In the genomic region with DNA sequence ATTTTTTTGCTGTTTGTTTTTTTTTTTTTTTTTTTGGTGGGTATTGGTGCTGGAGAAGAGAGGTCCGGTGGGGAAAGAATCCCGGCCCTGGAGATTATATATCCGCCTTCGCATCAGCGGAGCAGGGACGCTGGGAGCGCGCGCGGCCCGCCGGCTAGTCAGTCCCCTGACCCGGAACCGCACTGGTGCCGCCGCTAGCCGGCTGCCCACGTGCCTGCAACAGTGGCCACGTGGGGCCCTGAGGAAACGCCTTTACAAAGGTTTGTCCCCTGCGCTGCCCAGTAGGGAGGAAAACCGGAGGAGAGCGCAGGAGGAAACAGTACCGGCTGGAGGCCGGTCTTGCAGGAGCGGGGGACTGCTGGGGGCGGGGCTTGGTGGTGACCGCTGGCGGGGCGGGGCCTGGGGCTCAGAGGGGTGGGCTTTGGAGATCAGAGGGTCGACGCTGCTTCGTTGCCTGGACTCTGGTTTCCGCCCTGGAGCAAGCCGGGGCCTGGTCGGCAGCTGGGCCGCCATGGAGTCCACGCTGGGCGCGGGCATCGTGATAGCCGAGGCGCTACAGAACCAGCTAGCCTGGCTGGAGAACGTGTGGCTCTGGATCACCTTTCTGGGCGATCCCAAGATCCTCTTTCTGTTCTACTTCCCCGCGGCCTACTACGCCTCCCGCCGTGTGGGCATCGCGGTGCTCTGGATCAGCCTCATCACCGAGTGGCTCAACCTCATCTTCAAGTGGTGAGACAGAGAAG, we compare ENCODE assay signal across 1 cellular context.
A peak's percentile ranks its signal among the peaks of the same experiment; 100 is the strongest.
TF ChIP-seq lines count a peak whose summit lies in the region.

A gene with protein sequence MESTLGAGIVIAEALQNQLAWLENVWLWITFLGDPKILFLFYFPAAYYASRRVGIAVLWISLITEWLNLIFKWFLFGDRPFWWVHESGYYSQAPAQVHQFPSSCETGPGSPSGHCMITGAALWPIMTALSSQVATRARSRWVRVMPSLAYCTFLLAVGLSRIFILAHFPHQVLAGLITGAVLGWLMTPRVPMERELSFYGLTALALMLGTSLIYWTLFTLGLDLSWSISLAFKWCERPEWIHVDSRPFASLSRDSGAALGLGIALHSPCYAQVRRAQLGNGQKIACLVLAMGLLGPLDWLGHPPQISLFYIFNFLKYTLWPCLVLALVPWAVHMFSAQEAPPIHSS (plus strand): TSS at position 281 of the 743 bp plus-strand sequence. CDS start 231 bp downstream, at position 512.

TF ChIP-seq in H1, 55 proteins besides CTCF, POLR2A, EP300 and RAD21 (continues in another document):
- no peak for TF ChIP-seq NANOG (IDR thresholded peaks at IDR 0.05; ENCODE audit: insufficient read depth, low read depth, low read length, poor library complexity, severe bottlenecking)
- no peak for TF ChIP-seq HDAC6 (IDR thresholded peaks at IDR 0.05; ENCODE audit: low read depth, low read length)
- peak; percentile 75; the same call in 1 of the 2 replicates for TF ChIP-seq SP1 (IDR thresholded peaks at IDR 0.05; ENCODE audit: low read depth, low read length)
- TF ChIP-seq ZNF274 (IDR thresholded peaks at IDR 0.05; ENCODE audit: borderline replicate concordance, extremely low read depth, low read length): no peak
- TF ChIP-seq CTBP2 (IDR thresholded peaks at IDR 0.05; ENCODE audit: borderline replicate concordance, insufficient read depth, insufficient read length, low read length): no peak
- peak; percentile 86 for TF ChIP-seq PHF8 (conservative IDR thresholded peaks at IDR 0.05; ENCODE audit: low read depth, low read length)
- TF ChIP-seq ASH2L (IDR thresholded peaks at IDR 0.05; ENCODE audit: low read length): peak; percentile 30
- TF ChIP-seq EZH2 (IDR thresholded peaks at IDR 0.05; ENCODE audit: low read depth, low read length, severe bottlenecking): no peak
- no peak for TF ChIP-seq JUN (IDR thresholded peaks at IDR 0.05; ENCODE audit: low read depth, low read length)
- peak; percentile 70; the same call in 1 of the 2 replicates for TF ChIP-seq CREB1 (IDR thresholded peaks at IDR 0.05)
- TF ChIP-seq KDM1A (IDR thresholded peaks at IDR 0.05; ENCODE audit: borderline replicate concordance, low read length): no peak
- no peak for TF ChIP-seq POU5F1 (IDR thresholded peaks at IDR 0.05; ENCODE audit: low read depth, low read length)
- TF ChIP-seq YY1 (IDR thresholded peaks at IDR 0.05; ENCODE audit: low read depth, low read length): peak; percentile 73; the same call in 1 of the 2 replicates
- TF ChIP-seq, protein P1, sequence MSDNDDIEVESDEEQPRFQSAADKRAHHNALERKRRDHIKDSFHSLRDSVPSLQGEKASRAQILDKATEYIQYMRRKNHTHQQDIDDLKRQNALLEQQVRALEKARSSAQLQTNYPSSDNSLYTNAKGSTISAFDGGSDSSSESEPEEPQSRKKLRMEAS (IDR thresholded peaks at IDR 0.05): peak; percentile 99
- TF ChIP-seq MAFK (IDR thresholded peaks at IDR 0.05; ENCODE audit: low read depth, low read length): no peak
- TF ChIP-seq CBX8 (IDR thresholded peaks at IDR 0.05; ENCODE audit: borderline replicate concordance, low read depth, low read length): no peak
- TF ChIP-seq, protein P2, sequence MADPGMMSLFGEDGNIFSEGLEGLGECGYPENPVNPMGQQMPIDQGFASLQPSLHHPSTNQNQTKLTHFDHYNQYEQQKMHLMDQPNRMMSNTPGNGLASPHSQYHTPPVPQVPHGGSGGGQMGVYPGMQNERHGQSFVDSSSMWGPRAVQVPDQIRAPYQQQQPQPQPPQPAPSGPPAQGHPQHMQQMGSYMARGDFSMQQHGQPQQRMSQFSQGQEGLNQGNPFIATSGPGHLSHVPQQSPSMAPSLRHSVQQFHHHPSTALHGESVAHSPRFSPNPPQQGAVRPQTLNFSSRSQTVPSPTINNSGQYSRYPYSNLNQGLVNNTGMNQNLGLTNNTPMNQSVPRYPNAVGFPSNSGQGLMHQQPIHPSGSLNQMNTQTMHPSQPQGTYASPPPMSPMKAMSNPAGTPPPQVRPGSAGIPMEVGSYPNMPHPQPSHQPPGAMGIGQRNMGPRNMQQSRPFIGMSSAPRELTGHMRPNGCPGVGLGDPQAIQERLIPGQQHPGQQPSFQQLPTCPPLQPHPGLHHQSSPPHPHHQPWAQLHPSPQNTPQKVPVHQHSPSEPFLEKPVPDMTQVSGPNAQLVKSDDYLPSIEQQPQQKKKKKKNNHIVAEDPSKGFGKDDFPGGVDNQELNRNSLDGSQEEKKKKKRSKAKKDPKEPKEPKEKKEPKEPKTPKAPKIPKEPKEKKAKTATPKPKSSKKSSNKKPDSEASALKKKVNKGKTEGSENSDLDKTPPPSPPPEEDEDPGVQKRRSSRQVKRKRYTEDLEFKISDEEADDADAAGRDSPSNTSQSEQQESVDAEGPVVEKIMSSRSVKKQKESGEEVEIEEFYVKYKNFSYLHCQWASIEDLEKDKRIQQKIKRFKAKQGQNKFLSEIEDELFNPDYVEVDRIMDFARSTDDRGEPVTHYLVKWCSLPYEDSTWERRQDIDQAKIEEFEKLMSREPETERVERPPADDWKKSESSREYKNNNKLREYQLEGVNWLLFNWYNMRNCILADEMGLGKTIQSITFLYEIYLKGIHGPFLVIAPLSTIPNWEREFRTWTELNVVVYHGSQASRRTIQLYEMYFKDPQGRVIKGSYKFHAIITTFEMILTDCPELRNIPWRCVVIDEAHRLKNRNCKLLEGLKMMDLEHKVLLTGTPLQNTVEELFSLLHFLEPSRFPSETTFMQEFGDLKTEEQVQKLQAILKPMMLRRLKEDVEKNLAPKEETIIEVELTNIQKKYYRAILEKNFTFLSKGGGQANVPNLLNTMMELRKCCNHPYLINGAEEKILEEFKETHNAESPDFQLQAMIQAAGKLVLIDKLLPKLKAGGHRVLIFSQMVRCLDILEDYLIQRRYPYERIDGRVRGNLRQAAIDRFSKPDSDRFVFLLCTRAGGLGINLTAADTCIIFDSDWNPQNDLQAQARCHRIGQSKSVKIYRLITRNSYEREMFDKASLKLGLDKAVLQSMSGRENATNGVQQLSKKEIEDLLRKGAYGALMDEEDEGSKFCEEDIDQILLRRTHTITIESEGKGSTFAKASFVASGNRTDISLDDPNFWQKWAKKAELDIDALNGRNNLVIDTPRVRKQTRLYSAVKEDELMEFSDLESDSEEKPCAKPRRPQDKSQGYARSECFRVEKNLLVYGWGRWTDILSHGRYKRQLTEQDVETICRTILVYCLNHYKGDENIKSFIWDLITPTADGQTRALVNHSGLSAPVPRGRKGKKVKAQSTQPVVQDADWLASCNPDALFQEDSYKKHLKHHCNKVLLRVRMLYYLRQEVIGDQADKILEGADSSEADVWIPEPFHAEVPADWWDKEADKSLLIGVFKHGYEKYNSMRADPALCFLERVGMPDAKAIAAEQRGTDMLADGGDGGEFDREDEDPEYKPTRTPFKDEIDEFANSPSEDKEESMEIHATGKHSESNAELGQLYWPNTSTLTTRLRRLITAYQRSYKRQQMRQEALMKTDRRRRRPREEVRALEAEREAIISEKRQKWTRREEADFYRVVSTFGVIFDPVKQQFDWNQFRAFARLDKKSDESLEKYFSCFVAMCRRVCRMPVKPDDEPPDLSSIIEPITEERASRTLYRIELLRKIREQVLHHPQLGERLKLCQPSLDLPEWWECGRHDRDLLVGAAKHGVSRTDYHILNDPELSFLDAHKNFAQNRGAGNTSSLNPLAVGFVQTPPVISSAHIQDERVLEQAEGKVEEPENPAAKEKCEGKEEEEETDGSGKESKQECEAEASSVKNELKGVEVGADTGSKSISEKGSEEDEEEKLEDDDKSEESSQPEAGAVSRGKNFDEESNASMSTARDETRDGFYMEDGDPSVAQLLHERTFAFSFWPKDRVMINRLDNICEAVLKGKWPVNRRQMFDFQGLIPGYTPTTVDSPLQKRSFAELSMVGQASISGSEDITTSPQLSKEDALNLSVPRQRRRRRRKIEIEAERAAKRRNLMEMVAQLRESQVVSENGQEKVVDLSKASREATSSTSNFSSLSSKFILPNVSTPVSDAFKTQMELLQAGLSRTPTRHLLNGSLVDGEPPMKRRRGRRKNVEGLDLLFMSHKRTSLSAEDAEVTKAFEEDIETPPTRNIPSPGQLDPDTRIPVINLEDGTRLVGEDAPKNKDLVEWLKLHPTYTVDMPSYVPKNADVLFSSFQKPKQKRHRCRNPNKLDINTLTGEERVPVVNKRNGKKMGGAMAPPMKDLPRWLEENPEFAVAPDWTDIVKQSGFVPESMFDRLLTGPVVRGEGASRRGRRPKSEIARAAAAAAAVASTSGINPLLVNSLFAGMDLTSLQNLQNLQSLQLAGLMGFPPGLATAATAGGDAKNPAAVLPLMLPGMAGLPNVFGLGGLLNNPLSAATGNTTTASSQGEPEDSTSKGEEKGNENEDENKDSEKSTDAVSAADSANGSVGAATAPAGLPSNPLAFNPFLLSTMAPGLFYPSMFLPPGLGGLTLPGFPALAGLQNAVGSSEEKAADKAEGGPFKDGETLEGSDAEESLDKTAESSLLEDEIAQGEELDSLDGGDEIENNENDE (IDR thresholded peaks at IDR 0.05; ENCODE audit: insufficient replicate concordance, low read length): no peak
- TF ChIP-seq JUND (IDR thresholded peaks at IDR 0.05; ENCODE audit: low read length): no peak
- no peak for TF ChIP-seq FOSL1 (IDR thresholded peaks at IDR 0.05; ENCODE audit: insufficient read depth, low read depth, low read length)
- peak; percentile 88 for TF ChIP-seq TAF1 (IDR thresholded peaks at IDR 0.05; ENCODE audit: low read depth, low read length)
- TF ChIP-seq, protein P3, sequence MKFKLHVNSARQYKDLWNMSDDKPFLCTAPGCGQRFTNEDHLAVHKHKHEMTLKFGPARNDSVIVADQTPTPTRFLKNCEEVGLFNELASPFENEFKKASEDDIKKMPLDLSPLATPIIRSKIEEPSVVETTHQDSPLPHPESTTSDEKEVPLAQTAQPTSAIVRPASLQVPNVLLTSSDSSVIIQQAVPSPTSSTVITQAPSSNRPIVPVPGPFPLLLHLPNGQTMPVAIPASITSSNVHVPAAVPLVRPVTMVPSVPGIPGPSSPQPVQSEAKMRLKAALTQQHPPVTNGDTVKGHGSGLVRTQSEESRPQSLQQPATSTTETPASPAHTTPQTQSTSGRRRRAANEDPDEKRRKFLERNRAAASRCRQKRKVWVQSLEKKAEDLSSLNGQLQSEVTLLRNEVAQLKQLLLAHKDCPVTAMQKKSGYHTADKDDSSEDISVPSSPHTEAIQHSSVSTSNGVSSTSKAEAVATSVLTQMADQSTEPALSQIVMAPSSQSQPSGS (IDR thresholded peaks at IDR 0.05; ENCODE audit: low read length): no peak
- no peak for TF ChIP-seq SAP30 (IDR thresholded peaks at IDR 0.05; ENCODE audit: insufficient read depth, insufficient replicate concordance, low read length)
- no peak for TF ChIP-seq NRF1 (IDR thresholded peaks at IDR 0.05; ENCODE audit: low read depth, low read length)
- TF ChIP-seq SRF (IDR thresholded peaks at IDR 0.05; ENCODE audit: low read depth, low read length): no peak
- TF ChIP-seq SIRT6 (IDR thresholded peaks at IDR 0.05; ENCODE audit: low read length): no peak
- TF ChIP-seq SP2 (IDR thresholded peaks at IDR 0.05; ENCODE audit: low read length): no peak
- TF ChIP-seq CBX5 (IDR thresholded peaks at IDR 0.05; ENCODE audit: low read depth, low read length): no peak
- peak; percentile 14; the same call in 1 of the 2 replicates for TF ChIP-seq GTF2F1 (IDR thresholded peaks at IDR 0.05; ENCODE audit: borderline replicate concordance, low read depth, low read length)
- TF ChIP-seq RFX5 (IDR thresholded peaks at IDR 0.05; ENCODE audit: borderline replicate concordance, low read depth, low read length): no peak
- no peak for TF ChIP-seq BCL11A (IDR thresholded peaks at IDR 0.05; ENCODE audit: low read depth in 2 of 2, low read length in 2 of 2)
- TF ChIP-seq, protein P4, sequence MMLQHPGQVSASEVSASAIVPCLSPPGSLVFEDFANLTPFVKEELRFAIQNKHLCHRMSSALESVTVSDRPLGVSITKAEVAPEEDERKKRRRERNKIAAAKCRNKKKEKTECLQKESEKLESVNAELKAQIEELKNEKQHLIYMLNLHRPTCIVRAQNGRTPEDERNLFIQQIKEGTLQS (IDR thresholded peaks at IDR 0.05; ENCODE audit: insufficient read depth, low read depth, low read length): peak; percentile 98
- no peak for TF ChIP-seq SIX5 (IDR thresholded peaks at IDR 0.05; ENCODE audit: low read depth, low read length)
- no peak for TF ChIP-seq EGR1 (IDR thresholded peaks at IDR 0.05; ENCODE audit: borderline replicate concordance, low read depth, low read length)
- TF ChIP-seq TAF7 (optimal IDR thresholded peaks at IDR 0.05; ENCODE audit: borderline replicate concordance, low read depth, low read length): peak; percentile 86
- 0 out of 2 replicates have a peak, but pooled peaks have one; percentile 68 for TF ChIP-seq RBBP5 (IDR thresholded peaks at IDR 0.05; ENCODE audit: borderline replicate concordance, low read depth, low read length)
- peak; percentile 55 for TF ChIP-seq KDM4A (IDR thresholded peaks at IDR 0.05; ENCODE audit: low read depth, low read length, severe bottlenecking)
- no peak for TF ChIP-seq TEAD4 (IDR thresholded peaks at IDR 0.05; ENCODE audit: low read depth, low read length)
- no peak for TF ChIP-seq RXRA (IDR thresholded peaks at IDR 0.05; ENCODE audit: insufficient read depth, low read depth, low read length)
- TF ChIP-seq RNF2 (IDR thresholded peaks at IDR 0.05; ENCODE audit: borderline replicate concordance, low read depth, low read length, missing control alignments, poor library complexity, severe bottlenecking): no peak
- peak; percentile 96 for TF ChIP-seq POLR2AphosphoS5 (IDR thresholded peaks at IDR 0.05; ENCODE audit: low read depth, low read length)
- TF ChIP-seq, protein P5, sequence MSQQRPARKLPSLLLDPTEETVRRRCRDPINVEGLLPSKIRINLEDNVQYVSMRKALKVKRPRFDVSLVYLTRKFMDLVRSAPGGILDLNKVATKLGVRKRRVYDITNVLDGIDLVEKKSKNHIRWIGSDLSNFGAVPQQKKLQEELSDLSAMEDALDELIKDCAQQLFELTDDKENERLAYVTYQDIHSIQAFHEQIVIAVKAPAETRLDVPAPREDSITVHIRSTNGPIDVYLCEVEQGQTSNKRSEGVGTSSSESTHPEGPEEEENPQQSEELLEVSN (IDR thresholded peaks at IDR 0.05): peak; percentile 88
- peak; percentile 92; the same call in 1 of the 2 replicates for TF ChIP-seq SP4 (IDR thresholded peaks at IDR 0.05; ENCODE audit: low read length)
- TF ChIP-seq, protein P6, sequence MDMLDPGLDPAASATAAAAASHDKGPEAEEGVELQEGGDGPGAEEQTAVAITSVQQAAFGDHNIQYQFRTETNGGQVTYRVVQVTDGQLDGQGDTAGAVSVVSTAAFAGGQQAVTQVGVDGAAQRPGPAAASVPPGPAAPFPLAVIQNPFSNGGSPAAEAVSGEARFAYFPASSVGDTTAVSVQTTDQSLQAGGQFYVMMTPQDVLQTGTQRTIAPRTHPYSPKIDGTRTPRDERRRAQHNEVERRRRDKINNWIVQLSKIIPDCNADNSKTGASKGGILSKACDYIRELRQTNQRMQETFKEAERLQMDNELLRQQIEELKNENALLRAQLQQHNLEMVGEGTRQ (IDR thresholded peaks at IDR 0.05; ENCODE audit: low read length): peak; percentile 98
- no peak; the same call in 1 of the 2 replicates for TF ChIP-seq GABPA (IDR thresholded peaks at IDR 0.05; ENCODE audit: borderline replicate concordance, insufficient read depth, low read length)
- peak; percentile 72 to 94; a peak in 3 of 4 replicates for TF ChIP-seq SIN3A (conservative IDR thresholded peaks at IDR 0.05 in 1 of 2, IDR thresholded peaks at IDR 0.05 in 1 of 2; ENCODE audit: low read depth in 1 of 2, low read length in 2 of 2)
- TF ChIP-seq BRCA1 (IDR thresholded peaks at IDR 0.05; ENCODE audit: low read depth, low read length): no peak
- TF ChIP-seq CHD2 (IDR thresholded peaks at IDR 0.05; ENCODE audit: low read length): no peak
- no peak for TF ChIP-seq CHD1 (IDR thresholded peaks at IDR 0.05; ENCODE audit: low read depth, low read length)
- no peak for TF ChIP-seq HDAC2 (IDR thresholded peaks at IDR 0.05; ENCODE audit: borderline replicate concordance in 1 of 2, low read depth in 2 of 2, low read length in 2 of 2)
- no peak for TF ChIP-seq BACH1 (IDR thresholded peaks at IDR 0.05; ENCODE audit: low read length)
- TF ChIP-seq KDM5A (IDR thresholded peaks at IDR 0.05; ENCODE audit: low read length): no peak
